ENCODE assay signal across 13 cellular contexts in the genomic region with DNA sequence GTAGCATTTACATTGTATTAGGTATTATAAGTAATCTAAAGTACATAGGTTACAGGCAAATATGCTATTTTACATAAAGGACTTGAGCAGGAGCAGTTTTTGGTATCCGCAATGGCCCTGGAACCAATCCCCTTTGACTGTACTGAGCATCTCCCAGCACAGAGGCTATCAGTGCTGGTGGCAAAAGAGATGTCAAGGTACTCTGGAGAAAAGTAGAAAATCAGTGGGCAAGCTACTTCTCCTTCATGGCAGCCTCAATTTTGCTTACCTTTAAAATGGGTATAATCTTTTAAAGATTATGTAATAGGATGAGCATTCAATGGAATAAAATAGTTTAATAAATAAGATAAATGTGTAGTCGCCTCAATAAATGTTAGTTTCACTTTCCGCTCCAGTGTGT. TPM values are rescaled to one million over a fixed set of nuclear protein-coding genes. Genes with fewer than 3 reads are reported as not detected.
DNase-seq lines count a peak whose midpoint lies in the region; ATAC-seq, FAIRE-seq and TF ChIP-seq lines count a peak whose summit lies in the region.
"Had no signal": no experiment of that assay in that cellular context is flagged by ENCODE, and none has a peak within 500 bp of the region (broad histone marks: within the 10 kb centered on the region; RNA-seq: fewer than 3 reads in every experiment).

No MANE protein-coding gene starts in this region.

- DNase-seq in GM23338 (ENCODE audit: low spot score): no peak
- no peak for DNase-seq in adipocyte (ENCODE audit: low read depth)
- no peak for DNase-seq in left lung
- no peak for DNase-seq in small intestine
- DNase-seq in GM10266 (ENCODE audit: extremely low spot score): no peak
- DNase-seq: activated CD4-positive, alpha-beta T cell treated with anti-CD3 and anti-CD28 coated beads for 4 hours; activated T-cell treated with anti-CD3 and anti-CD28 coated beads, Interleukin-2, amount 50 U/mL, for 4 hours; CD4-positive, alpha-beta T cell; stimulated activated CD4-positive, alpha-beta T cell treated with anti-CD3 and anti-CD28 coated beads, Interleukin-4, amount 100 ng/mL, for 1 hour had no signal

- H3K9me3 Mint-ChIP-seq in GM23338: peaks cover 11% of the 10 kb centered on the region
- H3K9me3 Mint-ChIP-seq: activated T-cell treated with anti-CD3 and anti-CD28 coated beads, Interleukin-2, amount 50 U/mL, for 4 hours; CD4-positive, alpha-beta T cell had no signal

- no peaks in the 10 kb centered on the region for H3K4me1 Mint-ChIP-seq in GM23338

- H2AFZ ChIP-seq in GM23338: no peak overlapping the region

- no peaks in the 10 kb centered on the region for H3K27me3 ChIP-seq in GM23338 (ENCODE audit: insufficient read depth)
- H3K27me3 ChIP-seq in adipocyte (replicated peaks; ENCODE audit: control insufficient read depth, insufficient read depth, low read length): no peaks in the 10 kb centered on the region
- H3K27me3 ChIP-seq in left lung: no peaks in the 10 kb centered on the region
- no peaks in the 10 kb centered on the region for H3K27me3 ChIP-seq in small intestine (ENCODE audit: control insufficient read depth in 2 of 2, insufficient read depth in 2 of 2, low read length in 2 of 2)

- H4K20me1 ChIP-seq in GM23338 (replicated peaks; ENCODE audit: insufficient read depth): no peaks in the 10 kb centered on the region

- FAIRE-seq in small intestine (lab: Jason Lieb, UNC): no peak
- FAIRE-seq: GM19239 had no signal

- no peak overlapping the region for H3K4me3 ChIP-seq in GM23338
- peak overlapping the region; percentile 4 for H3K4me3 ChIP-seq in adipocyte (ENCODE audit: low read length)
- H3K4me3 ChIP-seq in left lung: no peak overlapping the region
- H3K4me3 ChIP-seq in small intestine (ENCODE audit: low read depth in 1 of 2, low read length in 2 of 2): no peak overlapping the region

- TF ChIP-seq CTCF in GM23338 (conservative IDR thresholded peaks at IDR 0.05; ENCODE audit: low read depth in 2 of 2) (no peak), left lung (IDR thresholded peaks at IDR 0.05) (no peak), GM10266 (IDR thresholded peaks at IDR 0.05; ENCODE audit: control insufficient read depth, insufficient read depth, low read depth, missing control alignments) (no peak)

- H3K27me3 Mint-ChIP-seq in GM23338 (ENCODE audit: insufficient read depth, low read depth, poor library complexity): no peaks in the 10 kb centered on the region

- intact Hi-C loops in left lung (cut with DNase I): loop anchor here (5.0 kb wide), 1 partner anchor 177 kb away; no protein-coding TSS in a partner anchor

- WGBS in small intestine, 3 donors: 65 to 68% (median 66%) methylated on average over 3 of the region's 3 CpGs

- H3K9ac ChIP-seq in adipocyte (ENCODE audit: low read length): peak overlapping the region; percentile 20

- no peaks in the 10 kb centered on the region for H3F3A ChIP-seq in GM23338 (replicated peaks; ENCODE audit: low read depth)

- H3K4me3 Mint-ChIP-seq in GM23338: no peak overlapping the region
- H3K4me3 Mint-ChIP-seq: activated T-cell treated with anti-CD3 and anti-CD28 coated beads, Interleukin-2, amount 50 U/mL, for 4 hours; CD4-positive, alpha-beta T cell had no signal

- 0 out of 2 replicates have a peak overlapping the region, but pooled peaks have one; percentile 61 for H3K4me2 ChIP-seq in GM23338

- H3K36me3 ChIP-seq in GM23338 (ENCODE audit: insufficient read depth): no peaks in the 10 kb centered on the region
- H3K36me3 ChIP-seq in adipocyte (ENCODE audit: control insufficient read depth, insufficient read depth, low read length, severe bottlenecking): no peaks in the 10 kb centered on the region
- H3K36me3 ChIP-seq in left lung: no peaks in the 10 kb centered on the region
- H3K36me3 ChIP-seq in small intestine (ENCODE audit: control insufficient read depth in 2 of 2, insufficient read depth in 2 of 2, low read length in 2 of 2): no peaks in the 10 kb centered on the region

- H3K4me1 ChIP-seq in GM23338 (ENCODE audit: insufficient read depth): peaks cover 16% of the 10 kb centered on the region
- H3K4me1 ChIP-seq in adipocyte (ENCODE audit: control insufficient read depth, insufficient read depth, low read length): peaks cover 32% of the 10 kb centered on the region
- H3K4me1 ChIP-seq in left lung: peaks cover 26 to 27% of the 10 kb centered on the region in 2 donors
- H3K4me1 ChIP-seq in small intestine (ENCODE audit: control insufficient read depth in 2 of 2, insufficient read depth in 1 of 2, low read depth in 1 of 2, low read length in 1 of 2): peaks cover 0 to 4% of the 10 kb centered on the region in 2 donors

- H3K9me2 ChIP-seq in GM23338 (ENCODE audit: insufficient read depth): no peaks in the 10 kb centered on the region

- no peak for ATAC-seq in GM23338
- no peak for ATAC-seq in left lung
- no peak for ATAC-seq in HG03571 (IDR thresholded peaks at IDR 0.05; ENCODE audit: unreplicated experiment)
- no peak for ATAC-seq in GM18873 (IDR thresholded peaks at IDR 0.05; ENCODE audit: low FRiP score, unreplicated experiment)
- ATAC-seq in GM21526 (IDR thresholded peaks at IDR 0.05; ENCODE audit: low FRiP score, unreplicated experiment): no peak
- ATAC-seq: activated T-cell treated with anti-CD3 and anti-CD28 coated beads, Interleukin-2, amount 50 U/mL, for 4 hours had no signal

- peaks cover 7% of the 10 kb centered on the region; the same call in 2 of the 3 replicates for H3K36me3 Mint-ChIP-seq in GM23338 (ENCODE audit: low read depth)

- no peaks in the 10 kb centered on the region for H3K79me2 ChIP-seq in GM23338 (replicated peaks; ENCODE audit: insufficient read depth)

- H3K9me3 ChIP-seq in adipocyte (ENCODE audit: control insufficient read depth, low read length): no peaks in the 10 kb centered on the region
- no peaks in the 10 kb centered on the region for H3K9me3 ChIP-seq in left lung
- H3K9me3 ChIP-seq in small intestine (ENCODE audit: control insufficient read depth, low read depth): no peaks in the 10 kb centered on the region

- no peak overlapping the region for H3K27ac Mint-ChIP-seq in GM23338
- H3K27ac Mint-ChIP-seq: CD4-positive, alpha-beta T cell had no signal

- H3K27ac ChIP-seq in GM23338 (ENCODE audit: low read depth) (no peak overlapping the region), left lung (peak overlapping the region; percentile 72 to 83), small intestine (ENCODE audit: low read depth in 1 of 2, low read length in 1 of 2) (peak overlapping the region; percentile 20 to 86)

TF ChIP-seq in GM23338, 12 proteins besides CTCF, POLR2A, EP300 and RAD21 (continues in another document):
- TF ChIP-seq, protein P1, sequence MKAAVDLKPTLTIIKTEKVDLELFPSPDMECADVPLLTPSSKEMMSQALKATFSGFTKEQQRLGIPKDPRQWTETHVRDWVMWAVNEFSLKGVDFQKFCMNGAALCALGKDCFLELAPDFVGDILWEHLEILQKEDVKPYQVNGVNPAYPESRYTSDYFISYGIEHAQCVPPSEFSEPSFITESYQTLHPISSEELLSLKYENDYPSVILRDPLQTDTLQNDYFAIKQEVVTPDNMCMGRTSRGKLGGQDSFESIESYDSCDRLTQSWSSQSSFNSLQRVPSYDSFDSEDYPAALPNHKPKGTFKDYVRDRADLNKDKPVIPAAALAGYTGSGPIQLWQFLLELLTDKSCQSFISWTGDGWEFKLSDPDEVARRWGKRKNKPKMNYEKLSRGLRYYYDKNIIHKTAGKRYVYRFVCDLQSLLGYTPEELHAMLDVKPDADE (IDR thresholded peaks at IDR 0.05): no peak
- no peak for TF ChIP-seq CREB1 (CRISPR knock-in tag; IDR thresholded peaks at IDR 0.05; ENCODE audit: low read depth)
- TF ChIP-seq ZNF114 (CRISPR knock-in tag; IDR thresholded peaks at IDR 0.05): no peak
- TF ChIP-seq EZH2phosphoT487 (IDR thresholded peaks at IDR 0.05; ENCODE audit: unreplicated experiment): no peak
- no peak for TF ChIP-seq STAT1 (IDR thresholded peaks at IDR 0.05; ENCODE audit: unreplicated experiment)
- no peak for TF ChIP-seq ZNF331 (CRISPR knock-in tag; IDR thresholded peaks at IDR 0.05; ENCODE audit: low read depth)
- TF ChIP-seq, protein P2, sequence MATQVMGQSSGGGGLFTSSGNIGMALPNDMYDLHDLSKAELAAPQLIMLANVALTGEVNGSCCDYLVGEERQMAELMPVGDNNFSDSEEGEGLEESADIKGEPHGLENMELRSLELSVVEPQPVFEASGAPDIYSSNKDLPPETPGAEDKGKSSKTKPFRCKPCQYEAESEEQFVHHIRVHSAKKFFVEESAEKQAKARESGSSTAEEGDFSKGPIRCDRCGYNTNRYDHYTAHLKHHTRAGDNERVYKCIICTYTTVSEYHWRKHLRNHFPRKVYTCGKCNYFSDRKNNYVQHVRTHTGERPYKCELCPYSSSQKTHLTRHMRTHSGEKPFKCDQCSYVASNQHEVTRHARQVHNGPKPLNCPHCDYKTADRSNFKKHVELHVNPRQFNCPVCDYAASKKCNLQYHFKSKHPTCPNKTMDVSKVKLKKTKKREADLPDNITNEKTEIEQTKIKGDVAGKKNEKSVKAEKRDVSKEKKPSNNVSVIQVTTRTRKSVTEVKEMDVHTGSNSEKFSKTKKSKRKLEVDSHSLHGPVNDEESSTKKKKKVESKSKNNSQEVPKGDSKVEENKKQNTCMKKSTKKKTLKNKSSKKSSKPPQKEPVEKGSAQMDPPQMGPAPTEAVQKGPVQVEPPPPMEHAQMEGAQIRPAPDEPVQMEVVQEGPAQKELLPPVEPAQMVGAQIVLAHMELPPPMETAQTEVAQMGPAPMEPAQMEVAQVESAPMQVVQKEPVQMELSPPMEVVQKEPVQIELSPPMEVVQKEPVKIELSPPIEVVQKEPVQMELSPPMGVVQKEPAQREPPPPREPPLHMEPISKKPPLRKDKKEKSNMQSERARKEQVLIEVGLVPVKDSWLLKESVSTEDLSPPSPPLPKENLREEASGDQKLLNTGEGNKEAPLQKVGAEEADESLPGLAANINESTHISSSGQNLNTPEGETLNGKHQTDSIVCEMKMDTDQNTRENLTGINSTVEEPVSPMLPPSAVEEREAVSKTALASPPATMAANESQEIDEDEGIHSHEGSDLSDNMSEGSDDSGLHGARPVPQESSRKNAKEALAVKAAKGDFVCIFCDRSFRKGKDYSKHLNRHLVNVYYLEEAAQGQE (IDR thresholded peaks at IDR 0.05; ENCODE audit: unreplicated experiment): no peak
- no peak for TF ChIP-seq JUNB (IDR thresholded peaks at IDR 0.05; ENCODE audit: unreplicated experiment)
- TF ChIP-seq NANOG (IDR thresholded peaks at IDR 0.05; ENCODE audit: borderline replicate concordance): no peak
- TF ChIP-seq EZH2 (IDR thresholded peaks at IDR 0.05; ENCODE audit: low read depth, unreplicated experiment): no peak
- no peak for TF ChIP-seq POLR2AphosphoS5 (IDR thresholded peaks at IDR 0.05; ENCODE audit: low read depth)

RNA-seq across cellular contexts. Expression of a gene that starts 56.7 kb away (rescaled TPM):
- total RNA-seq in GM23338 (2014; rRNA removed; shearing (Covaris generic)): 23.5 and 35.3 TPM in 2 replicates
- polyA plus RNA-seq in GM23338 (2016; fragmentation: Nextera tagmentation; extraction: Ambion mirVana) (21.4 and 21.8 TPM in 2 replicates), small intestine (10 to 100 TPM in 2 of 3 donors, 1 to 10 TPM in 1; 2.5 to 29.4 (median 17.3) TPM)
- 10 to 100 TPM; 69.6 to 84.8 TPM for total RNA-seq in left lung
